In genomic region chr16:75550211-75550662, GRCh38 we compare ENCODE assay signal across 1 cellular context.
TF ChIP-seq lines count a peak whose summit lies in the region.

No MANE protein-coding gene starts in this region.

TF ChIP-seq in GM12878, 131 proteins besides CTCF, POLR2A, EP300 and RAD21 (continued from another document):
- TF ChIP-seq, protein P1, sequence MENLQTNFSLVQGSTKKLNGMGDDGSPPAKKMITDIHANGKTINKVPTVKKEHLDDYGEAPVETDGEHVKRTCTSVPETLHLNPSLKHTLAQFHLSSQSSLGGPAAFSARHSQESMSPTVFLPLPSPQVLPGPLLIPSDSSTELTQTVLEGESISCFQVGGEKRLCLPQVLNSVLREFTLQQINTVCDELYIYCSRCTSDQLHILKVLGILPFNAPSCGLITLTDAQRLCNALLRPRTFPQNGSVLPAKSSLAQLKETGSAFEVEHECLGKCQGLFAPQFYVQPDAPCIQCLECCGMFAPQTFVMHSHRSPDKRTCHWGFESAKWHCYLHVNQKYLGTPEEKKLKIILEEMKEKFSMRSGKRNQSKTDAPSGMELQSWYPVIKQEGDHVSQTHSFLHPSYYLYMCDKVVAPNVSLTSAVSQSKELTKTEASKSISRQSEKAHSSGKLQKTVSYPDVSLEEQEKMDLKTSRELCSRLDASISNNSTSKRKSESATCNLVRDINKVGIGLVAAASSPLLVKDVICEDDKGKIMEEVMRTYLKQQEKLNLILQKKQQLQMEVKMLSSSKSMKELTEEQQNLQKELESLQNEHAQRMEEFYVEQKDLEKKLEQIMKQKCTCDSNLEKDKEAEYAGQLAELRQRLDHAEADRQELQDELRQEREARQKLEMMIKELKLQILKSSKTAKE (IDR thresholded peaks at IDR 0.05; ENCODE audit: low read depth, poor library complexity, severe bottlenecking): no peak
- TF ChIP-seq RAD51 (IDR thresholded peaks at IDR 0.05) (no peak), RUNX3 (IDR thresholded peaks at IDR 0.05; ENCODE audit: low read length) (peak; percentile 69)
